In the genomic region with DNA sequence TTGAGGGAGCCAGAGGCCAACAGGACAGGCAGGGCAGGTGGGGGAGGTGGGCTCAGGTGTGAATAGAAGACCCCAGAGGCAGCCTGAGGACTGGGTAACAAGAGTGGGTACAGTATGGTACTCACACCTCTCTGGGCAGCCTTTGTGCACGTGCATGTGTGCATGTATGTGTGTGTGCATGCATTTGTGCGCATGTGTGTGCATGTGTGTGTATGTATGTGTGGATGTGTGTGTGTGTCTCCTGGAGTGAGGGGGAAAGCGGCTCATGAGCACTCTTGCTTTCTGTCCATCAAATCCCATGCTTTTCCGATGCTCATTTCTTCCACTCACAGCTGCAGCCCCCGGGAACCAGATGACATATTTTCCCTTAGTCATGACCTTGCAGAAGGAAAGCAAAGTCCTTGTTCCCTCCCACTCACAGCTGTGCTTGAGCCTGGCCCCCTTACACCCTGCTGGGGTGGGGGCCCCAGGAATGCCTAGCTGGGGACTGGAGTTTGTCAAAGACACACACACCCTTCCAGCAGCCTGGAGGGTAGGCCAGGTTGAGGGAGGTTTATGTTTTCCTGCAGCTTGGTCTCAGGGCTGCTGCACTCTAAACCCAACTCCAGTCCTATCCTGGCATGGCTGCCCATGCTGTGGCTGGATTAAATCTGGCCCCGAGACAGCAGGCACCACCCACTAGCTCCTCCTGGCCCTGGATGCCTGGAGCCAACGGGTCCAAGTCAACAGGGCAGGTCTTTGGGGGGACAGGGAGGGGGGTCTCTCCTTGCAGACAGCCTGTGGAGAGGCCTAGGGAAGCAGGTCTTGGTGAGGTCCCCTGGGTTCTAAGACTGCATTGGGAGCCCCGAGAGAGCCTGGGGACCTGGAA, we compare ENCODE assay signal across 18 cellular contexts. TPM values are rescaled to one million over a fixed set of nuclear protein-coding genes. Genes with fewer than 3 reads are reported as not detected.
"Had no signal": no experiment of that assay in that cellular context is flagged by ENCODE, and none has a peak within 500 bp of the region (broad histone marks: within the 10 kb centered on the region; RNA-seq: fewer than 3 reads in every experiment).

No MANE protein-coding gene starts in this region.

- H3K27me3 ChIP-seq: adrenal gland, colonic mucosa, ovary had no signal

- H3K27ac Mint-ChIP-seq: activated naive CD4-positive, alpha-beta T cell treated with anti-CD3 and anti-CD28 coated beads, Interleukin-2, amount 10 ng/mL, durations not matched to agents 7 days and 5 days; memory B cell; nephron progenitor cell had no signal

- H3K4me3 Mint-ChIP-seq: activated naive CD4-positive, alpha-beta T cell treated with anti-CD3 and anti-CD28 coated beads, Interleukin-2, amount 10 ng/mL, durations not matched to agents 7 days and 5 days; memory B cell; nephron progenitor cell had no signal

- H3K4me1 Mint-ChIP-seq: activated naive CD4-positive, alpha-beta T cell treated with anti-CD3 and anti-CD28 coated beads, Interleukin-2, amount 10 ng/mL, durations not matched to agents 7 days and 5 days had no signal

- DNase-seq: activated CD4-positive, alpha-beta T cell treated with anti-CD3 and anti-CD28 coated beads for 1 hour; activated CD4-positive, alpha-beta T cell treated with anti-CD3 and anti-CD28 coated beads, Interleukin-2, amount 50 U/mL, for 48 hours; activated naive CD4-positive, alpha-beta T cell treated with anti-CD3 and anti-CD28 coated beads, Interleukin-2, amount 10 ng/mL, durations not matched to agents 7 days and 5 days; adrenal gland; caudate nucleus; colonic mucosa; hypothalamus; left ventricle myocardium superior; nephron progenitor cell; stimulated activated naive CD4-positive, alpha-beta T cell; tibial artery had no signal

- H3K36me3 ChIP-seq: adrenal gland, colonic mucosa, ovary, tibial artery had no signal

- H3K4me3 ChIP-seq: adrenal gland, colonic mucosa, ovary, tibial artery had no signal

- H3K9me3 Mint-ChIP-seq: activated naive CD4-positive, alpha-beta T cell treated with anti-CD3 and anti-CD28 coated beads, Interleukin-2, amount 10 ng/mL, durations not matched to agents 7 days and 5 days; memory B cell; nephron progenitor cell had no signal

- H3K36me3 Mint-ChIP-seq: activated naive CD4-positive, alpha-beta T cell treated with anti-CD3 and anti-CD28 coated beads, Interleukin-2, amount 10 ng/mL, durations not matched to agents 7 days and 5 days had no signal

- H3K4me1 ChIP-seq: adrenal gland, colonic mucosa, tibial artery had no signal

- H3K9me3 ChIP-seq: adrenal gland, colonic mucosa, ovary, tibial artery had no signal

- H3K27ac ChIP-seq: adrenal gland, colonic mucosa, ovary, tibial artery had no signal

- ATAC-seq: esophagus mucosa, left ventricle myocardium superior, SK-N-SH treated with all-trans-retinoic acid at 6 μM for 48 hours had no signal

RNA-seq across cellular contexts. Expression of gene CCDC33, which starts 22.6 kb away (rescaled TPM):
- total RNA-seq: left ventricle myocardium superior; pulmonary artery endothelial cell; subcutaneous adipose tissue; T-helper 1 cell treated with Interleukin-12 subunit alpha and Interleukin-12 subunit beta and Interleukin-4 antibody, amounts not matched to agents 30 ng/mL and 1 ng/mL, for 36 hours had no signal

RNA-seq across cellular contexts. Expression of gene STRA6, which starts 56.1 kb away (rescaled TPM):
- total RNA-seq: colonic mucosa; left ventricle myocardium superior; pulmonary artery endothelial cell; subcutaneous adipose tissue; T-helper 1 cell treated with Interleukin-12 subunit alpha and Interleukin-12 subunit beta and Interleukin-4 antibody, amounts not matched to agents 30 ng/mL and 1 ng/mL, for 36 hours had no signal
